18 cellular contexts compared by ENCODE assay signal in the genomic region with DNA sequence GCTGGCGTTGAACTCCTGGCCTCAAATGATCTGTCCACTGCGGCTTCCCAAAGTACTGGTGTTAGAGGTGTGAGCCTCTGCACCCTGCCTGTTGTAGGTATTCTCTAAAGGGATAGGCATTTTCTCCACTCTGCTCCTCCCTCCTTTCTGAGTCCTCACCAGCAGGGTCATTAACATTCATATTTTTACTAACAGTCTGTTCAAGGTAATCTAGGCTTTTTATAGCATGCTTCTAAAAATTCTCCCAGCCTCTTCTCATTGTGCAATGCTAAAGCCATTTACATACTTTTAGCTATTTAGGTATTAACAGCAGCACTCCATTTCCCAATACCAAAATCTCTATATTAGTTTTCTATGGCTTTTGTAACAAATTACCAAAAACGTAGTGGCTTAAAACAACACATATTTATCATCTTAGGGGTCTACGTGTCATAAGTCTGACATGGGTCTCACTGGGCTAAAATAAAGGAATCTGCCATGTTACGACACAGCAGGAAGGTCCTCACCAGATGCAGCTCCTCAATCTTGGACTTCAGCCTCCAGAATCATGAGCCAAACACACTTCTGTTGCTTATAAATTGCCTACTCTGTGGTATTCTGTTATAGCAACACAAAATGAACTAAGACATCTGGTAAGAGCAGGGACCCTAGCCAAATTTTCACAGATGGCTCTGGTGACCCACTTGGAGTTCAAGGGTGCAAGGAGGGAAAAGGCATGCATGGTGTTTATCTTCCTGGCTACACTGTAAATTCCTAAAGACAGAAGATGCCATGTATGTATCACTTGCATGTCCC.
DNase-seq lines count a peak whose midpoint lies in the region; ATAC-seq lines count a peak whose summit lies in the region.
"Had no signal": no experiment of that assay in that cellular context is flagged by ENCODE, and none has a peak within 500 bp of the region (broad histone marks: within the 10 kb centered on the region; RNA-seq: fewer than 3 reads in every experiment).

No MANE protein-coding gene starts in this region.

- H3K27ac Mint-ChIP-seq in stimulated activated naive B cell treated with anti-CD40 and anti-IgM and Interleukin-4, amounts not matched to agents 10 μg/mL and 1 μg/mL and 100 μg/mL, for 72 hours = no peak overlapping the region
- H3K27ac Mint-ChIP-seq: activated T-cell treated with anti-CD3 and anti-CD28 coated beads, Interleukin-2, amount 50 U/mL, for 24 hours had no signal

- no peaks in the 10 kb centered on the region for H3K27me3 Mint-ChIP-seq in stimulated activated naive B cell treated with anti-CD40 and anti-IgM and Interleukin-4, amounts not matched to agents 10 μg/mL and 1 μg/mL and 100 μg/mL, for 72 hours
- H3K27me3 Mint-ChIP-seq: activated T-cell treated with anti-CD3 and anti-CD28 coated beads, Interleukin-2, amount 50 U/mL, for 24 hours had no signal

- DNase-seq in GM04503 (ENCODE audit: low read depth) = peak; percentile 37
- peak; percentile 28 for DNase-seq in NOMO-1 treated with DMSO at 0.1 percent for 48 hours (lab: John Stamatoyannopoulos, UW; ENCODE audit: unreplicated experiment)
- DNase-seq in fibroblast of gingiva (ENCODE audit: low read depth) = peak; percentile 54
- DNase-seq in putamen (ENCODE audit: low spot score) = peak; percentile 68
- no peak for DNase-seq in stimulated activated naive B cell treated with anti-CD40 and anti-IgM and Interleukin-4, amounts not matched to agents 10 μg/mL and 1 μg/mL and 100 μg/mL, for 72 hours
- no peak for DNase-seq in central memory CD4-positive, alpha-beta T cell
- DNase-seq in inferior parietal cortex (ENCODE audit: extremely low spot score) = no peak
- DNase-seq: activated CD4-positive, alpha-beta T cell treated with anti-CD3 and anti-CD28 coated beads for 1 hour; activated naive CD4-positive, alpha-beta T cell treated with Interleukin-2 at 50 U/mL for 16 hours; activated T-cell treated with anti-CD3 and anti-CD28 coated beads, Interleukin-2, amount 50 U/mL, for 24 hours; amygdala; BE2C; COR-L47; GOT3; NCI-H1436; NCI-H526; psoas muscle; stimulated activated naive CD4-positive, alpha-beta T cell had no signal

- ATAC-seq in stimulated activated naive B cell treated with anti-CD40 and anti-IgM and Interleukin-4, amounts not matched to agents 10 μg/mL and 1 μg/mL and 100 μg/mL, for 72 hours (replicated peaks) = no peak
- ATAC-seq: psoas muscle had no signal

- no peak overlapping the region for H3K4me3 Mint-ChIP-seq in stimulated activated naive B cell treated with anti-CD40 and anti-IgM and Interleukin-4, amounts not matched to agents 10 μg/mL and 1 μg/mL and 100 μg/mL, for 72 hours
- H3K4me3 Mint-ChIP-seq: activated T-cell treated with anti-CD3 and anti-CD28 coated beads, Interleukin-2, amount 50 U/mL, for 24 hours had no signal

- peaks cover 5 to 6% of the 10 kb centered on the region in 2 donors for H3K9me3 Mint-ChIP-seq in stimulated activated naive B cell treated with anti-CD40 and anti-IgM and Interleukin-4, amounts not matched to agents 10 μg/mL and 1 μg/mL and 100 μg/mL, for 72 hours

- H3K36me3 Mint-ChIP-seq in stimulated activated naive B cell treated with anti-CD40 and anti-IgM and Interleukin-4, amounts not matched to agents 10 μg/mL and 1 μg/mL and 100 μg/mL, for 72 hours = peaks cover 0 to 9% of the 10 kb centered on the region in 2 donors

- peaks cover 0 to 8% of the 10 kb centered on the region in 2 donors for H3K4me1 Mint-ChIP-seq in stimulated activated naive B cell treated with anti-CD40 and anti-IgM and Interleukin-4, amounts not matched to agents 10 μg/mL and 1 μg/mL and 100 μg/mL, for 72 hours

Comparison
In these comparisons a context has a peak if more than half of its experiments do, and no peak if none do; other contexts are left out.
1. DNase-seq: peak in GM04503 (single experiment), NOMO-1 treated with DMSO at 0.1 percent for 48 hours (single experiment), fibroblast of gingiva (single experiment) and putamen (single experiment); none in stimulated activated naive B cell treated with anti-CD40 and anti-IgM and Interleukin-4, amounts not matched to agents 10 μg/mL and 1 μg/mL and 100 μg/mL, for 72 hours (single experiment), central memory CD4-positive, alpha-beta T cell (single experiment) and inferior parietal cortex (single experiment).